In the genomic region with DNA sequence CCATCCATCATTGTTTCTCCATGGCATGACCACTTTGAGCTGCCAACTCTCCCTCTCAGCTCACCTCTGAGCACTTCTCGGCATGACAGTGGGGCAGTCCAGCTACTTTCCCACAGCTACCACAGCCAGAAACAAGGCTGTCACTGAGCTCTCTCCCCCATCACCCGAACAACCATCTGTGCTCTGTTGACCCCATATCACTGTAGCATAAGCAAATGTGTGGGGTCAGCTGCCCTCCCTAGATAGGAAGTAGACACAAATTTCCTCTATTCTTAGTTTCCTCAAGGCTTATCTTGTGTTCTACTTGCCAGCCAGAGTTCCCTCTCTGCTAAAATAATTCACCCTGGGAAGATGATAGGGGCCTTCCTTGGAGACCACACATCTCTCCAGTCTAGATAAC, we compare ENCODE assay signal across 23 cellular contexts.
DNase-seq lines count a peak whose midpoint lies in the region; ATAC-seq and TF ChIP-seq lines count a peak whose summit lies in the region.
"Had no signal": no experiment of that assay in that cellular context is flagged by ENCODE, and none has a peak within 500 bp of the region (broad histone marks: within the 10 kb centered on the region; RNA-seq: fewer than 3 reads in every experiment).

No MANE protein-coding gene starts in this region.

- TF ChIP-seq CTCF in foreskin keratinocyte (conservative IDR thresholded peaks at IDR 0.05) = no peak
- no peak for TF ChIP-seq CTCF in type B pancreatic cell (conservative IDR thresholded peaks at IDR 0.05)
- TF ChIP-seq CTCF in upper lobe of left lung (IDR thresholded peaks at IDR 0.05) = no peak

- TF ChIP-seq POLR2A in upper lobe of left lung (IDR thresholded peaks at IDR 0.05) = no peak

- no peak for TF ChIP-seq EP300 in upper lobe of left lung (IDR thresholded peaks at IDR 0.05)

- H3K27ac ChIP-seq in SK-N-MC (peak overlapping the region; percentile 71), foreskin keratinocyte (no peak overlapping the region), upper lobe of left lung (no peak overlapping the region)
- H3K27ac ChIP-seq: lower lobe of right lung, parathyroid adenoma, sigmoid colon had no signal

- H3K9me3 Mint-ChIP-seq in stimulated activated naive CD8-positive, alpha-beta T cell treated with anti-CD3 and anti-CD28 coated beads, Interleukin-15, Interleukin-2, amounts not matched to agents 100 ng/mL and 50 ng/mL, for 24 hours = no peaks in the 10 kb centered on the region
- no peaks in the 10 kb centered on the region for H3K9me3 Mint-ChIP-seq in stimulated activated naive CD8-positive, alpha-beta T cell treated with anti-CD3 and anti-CD28 coated beads, Interleukin-15, amount 100 ng/mL, for 72 hours
- H3K9me3 Mint-ChIP-seq in type B pancreatic cell = peaks cover 8% of the 10 kb centered on the region
- H3K9me3 Mint-ChIP-seq in activated T-cell treated with anti-CD3 and anti-CD28 coated beads, Interleukin-2, amount 50 U/mL, for 24 hours = no peaks in the 10 kb centered on the region
- H3K9me3 Mint-ChIP-seq: activated T-helper 1 cell treated with anti-CD3 and anti-CD28 coated beads, Interleukin-12 subunit alpha, Interleukin-12 subunit beta, Interleukin-2, Interleukin-4 antibody, amounts not matched to agents 30 ng/mL and 10 ng/mL and 1 ng/mL, durations not matched to agents 14 hours and 24 hours and 36 hours; endodermal cell; natural killer cell; T-helper 2 cell treated with Interferon-gamma antibody and Interleukin-4, amounts not matched to agents 5 μg/mL and 100 μg/mL, for 36 hours had no signal

- H3K36me3 ChIP-seq in SK-N-MC (ENCODE audit: insufficient read depth, low read length) = no peaks in the 10 kb centered on the region
- H3K36me3 ChIP-seq in upper lobe of left lung = no peaks in the 10 kb centered on the region
- H3K36me3 ChIP-seq: lower lobe of right lung, Peyer's patch, sigmoid colon had no signal

- H3K4me3 Mint-ChIP-seq in stimulated activated naive CD8-positive, alpha-beta T cell treated with anti-CD3 and anti-CD28 coated beads, Interleukin-15, Interleukin-2, amounts not matched to agents 100 ng/mL and 50 ng/mL, for 24 hours = no peak overlapping the region
- H3K4me3 Mint-ChIP-seq in stimulated activated naive CD8-positive, alpha-beta T cell treated with anti-CD3 and anti-CD28 coated beads, Interleukin-15, amount 100 ng/mL, for 72 hours = no peak overlapping the region
- H3K4me3 Mint-ChIP-seq in type B pancreatic cell = no peak overlapping the region
- H3K4me3 Mint-ChIP-seq in activated T-cell treated with anti-CD3 and anti-CD28 coated beads, Interleukin-2, amount 50 U/mL, for 24 hours = no peak overlapping the region
- H3K4me3 Mint-ChIP-seq: activated naive CD8-positive, alpha-beta T cell; activated T-helper 1 cell treated with anti-CD3 and anti-CD28 coated beads, Interleukin-12 subunit alpha, Interleukin-12 subunit beta, Interleukin-2, Interleukin-4 antibody, amounts not matched to agents 30 ng/mL and 10 ng/mL and 1 ng/mL, durations not matched to agents 14 hours and 24 hours and 36 hours; CD4-positive, CD25-positive, alpha-beta regulatory T cell; endodermal cell; natural killer cell; T-helper 2 cell treated with Interferon-gamma antibody and Interleukin-4, amounts not matched to agents 5 μg/mL and 100 μg/mL, for 36 hours had no signal

- DNase-seq in stimulated activated naive CD8-positive, alpha-beta T cell treated with anti-CD3 and anti-CD28 coated beads, Interleukin-15, amount 100 ng/mL, for 72 hours = no peak
- no peak for DNase-seq in SK-N-MC (ENCODE audit: low read depth, low spot score)
- peak in 1 of 2 donors; percentile 10 for DNase-seq in foreskin keratinocyte
- DNase-seq in type B pancreatic cell (ENCODE audit: extremely low spot score, unreplicated experiment) = no peak
- DNase-seq in upper lobe of left lung = no peak
- no peak for DNase-seq in COR-L47 (lab: John Stamatoyannopoulos, UW)
- DNase-seq in activated T-cell treated with anti-CD3 and anti-CD28 coated beads, Interleukin-2, amount 50 U/mL, for 24 hours = no peak
- DNase-seq: activated CD4-positive, CD25-positive, alpha-beta regulatory T cell treated with anti-CD3 and anti-CD28 coated beads, Interleukin-2, amount 50 U/mL, for 72 hours; CD4-positive, CD25-positive, alpha-beta regulatory T cell; DMS79; endodermal cell; hippocampal formation; islet precursor cell; lower lobe of right lung; natural killer cell; NCI-H748 treated with DMSO at 0.1 percent for 48 hours; sigmoid colon had no signal

- ATAC-seq in stimulated activated naive CD8-positive, alpha-beta T cell treated with anti-CD3 and anti-CD28 coated beads, Interleukin-15, amount 100 ng/mL, for 72 hours = no peak
- peak; percentile 20 for ATAC-seq in foreskin keratinocyte
- ATAC-seq in upper lobe of left lung (ENCODE audit: low FRiP score in 2 of 2) = no peak
- ATAC-seq: lower lobe of right lung, natural killer cell had no signal

- H3K9me3 ChIP-seq in SK-N-MC (ENCODE audit: low read depth, low read length) (no peaks in the 10 kb centered on the region; the same call in 1 of the 2 replicates), upper lobe of left lung (no peaks in the 10 kb centered on the region)
- H3K9me3 ChIP-seq: lower lobe of right lung, Peyer's patch, sigmoid colon had no signal

- 55 to 72% methylated on average over 2 of the region's 2 CpGs for WGBS in upper lobe of left lung, 2 donors

- H3K27ac Mint-ChIP-seq in stimulated activated naive CD8-positive, alpha-beta T cell treated with anti-CD3 and anti-CD28 coated beads, Interleukin-15, Interleukin-2, amounts not matched to agents 100 ng/mL and 50 ng/mL, for 24 hours = peak overlapping the region; percentile 7
- H3K27ac Mint-ChIP-seq in stimulated activated naive CD8-positive, alpha-beta T cell treated with anti-CD3 and anti-CD28 coated beads, Interleukin-15, amount 100 ng/mL, for 72 hours = no peak overlapping the region
- H3K27ac Mint-ChIP-seq in type B pancreatic cell = peak overlapping the region; percentile 83
- H3K27ac Mint-ChIP-seq in activated T-cell treated with anti-CD3 and anti-CD28 coated beads, Interleukin-2, amount 50 U/mL, for 24 hours = no peak overlapping the region
- H3K27ac Mint-ChIP-seq: activated T-helper 1 cell treated with anti-CD3 and anti-CD28 coated beads, Interleukin-12 subunit alpha, Interleukin-12 subunit beta, Interleukin-2, Interleukin-4 antibody, amounts not matched to agents 30 ng/mL and 10 ng/mL and 1 ng/mL, durations not matched to agents 14 hours and 24 hours and 36 hours; CD4-positive, CD25-positive, alpha-beta regulatory T cell; endodermal cell; natural killer cell; T-helper 2 cell treated with Interferon-gamma antibody and Interleukin-4, amounts not matched to agents 5 μg/mL and 100 μg/mL, for 36 hours had no signal

- H3K4me1 ChIP-seq in foreskin keratinocyte (peaks cover 30% of the 10 kb centered on the region), upper lobe of left lung (peaks cover 9 to 22% (median 12%) of the 10 kb centered on the region in 4 donors)
- H3K4me1 ChIP-seq: parathyroid adenoma had no signal

- H3K27me3 ChIP-seq in foreskin keratinocyte (no peaks in the 10 kb centered on the region), upper lobe of left lung (no peaks in the 10 kb centered on the region)
- H3K27me3 ChIP-seq: Peyer's patch, sigmoid colon had no signal

- no peaks in the 10 kb centered on the region for H3K36me3 Mint-ChIP-seq in stimulated activated naive CD8-positive, alpha-beta T cell treated with anti-CD3 and anti-CD28 coated beads, Interleukin-15, Interleukin-2, amounts not matched to agents 100 ng/mL and 50 ng/mL, for 24 hours (ENCODE audit: low read depth)
- no peaks in the 10 kb centered on the region for H3K36me3 Mint-ChIP-seq in type B pancreatic cell
- H3K36me3 Mint-ChIP-seq in activated T-cell treated with anti-CD3 and anti-CD28 coated beads, Interleukin-2, amount 50 U/mL, for 24 hours (ENCODE audit: low read depth) = no peaks in the 10 kb centered on the region
- H3K36me3 Mint-ChIP-seq: CD4-positive, CD25-positive, alpha-beta regulatory T cell; natural killer cell had no signal

- H3K4me3 ChIP-seq in SK-N-MC = no peak overlapping the region
- no peak overlapping the region for H3K4me3 ChIP-seq in upper lobe of left lung
- H3K4me3 ChIP-seq: lower lobe of right lung, Peyer's patch, sigmoid colon had no signal

- H3K4me1 Mint-ChIP-seq in stimulated activated naive CD8-positive, alpha-beta T cell treated with anti-CD3 and anti-CD28 coated beads, Interleukin-15, Interleukin-2, amounts not matched to agents 100 ng/mL and 50 ng/mL, for 24 hours (ENCODE audit: low read depth) = peaks cover 38% of the 10 kb centered on the region
- H3K4me1 Mint-ChIP-seq in stimulated activated naive CD8-positive, alpha-beta T cell treated with anti-CD3 and anti-CD28 coated beads, Interleukin-15, amount 100 ng/mL, for 72 hours = peaks cover 30% of the 10 kb centered on the region
- H3K4me1 Mint-ChIP-seq in type B pancreatic cell (ENCODE audit: unreplicated experiment) = peaks cover 25% of the 10 kb centered on the region
- H3K4me1 Mint-ChIP-seq in activated T-cell treated with anti-CD3 and anti-CD28 coated beads, Interleukin-2, amount 50 U/mL, for 24 hours (ENCODE audit: low read depth) = peaks cover 20% of the 10 kb centered on the region
- H3K4me1 Mint-ChIP-seq: CD4-positive, CD25-positive, alpha-beta regulatory T cell; natural killer cell had no signal

- no peak overlapping the region for H3K9ac ChIP-seq in SK-N-MC (ENCODE audit: insufficient read length)
- H3K9ac ChIP-seq: parathyroid adenoma had no signal

- H3K27me3 Mint-ChIP-seq in stimulated activated naive CD8-positive, alpha-beta T cell treated with anti-CD3 and anti-CD28 coated beads, Interleukin-15, Interleukin-2, amounts not matched to agents 100 ng/mL and 50 ng/mL, for 24 hours = no peaks in the 10 kb centered on the region
- no peaks in the 10 kb centered on the region for H3K27me3 Mint-ChIP-seq in stimulated activated naive CD8-positive, alpha-beta T cell treated with anti-CD3 and anti-CD28 coated beads, Interleukin-15, amount 100 ng/mL, for 72 hours
- H3K27me3 Mint-ChIP-seq in type B pancreatic cell = no peaks in the 10 kb centered on the region
- H3K27me3 Mint-ChIP-seq in activated T-cell treated with anti-CD3 and anti-CD28 coated beads, Interleukin-2, amount 50 U/mL, for 24 hours = no peaks in the 10 kb centered on the region
- H3K27me3 Mint-ChIP-seq: activated naive CD8-positive, alpha-beta T cell; CD4-positive, CD25-positive, alpha-beta regulatory T cell had no signal

Comparison
In these comparisons a context has a peak if more than half of its experiments do, and no peak if none do; other contexts are left out.
1. H3K27ac Mint-ChIP-seq: peak in stimulated activated naive CD8-positive, alpha-beta T cell treated with anti-CD3 and anti-CD28 coated beads, Interleukin-15, Interleukin-2, amounts not matched to agents 100 ng/mL and 50 ng/mL, for 24 hours (single experiment) and type B pancreatic cell (single experiment); none in stimulated activated naive CD8-positive, alpha-beta T cell treated with anti-CD3 and anti-CD28 coated beads, Interleukin-15, amount 100 ng/mL, for 72 hours (0 of 2) and activated T-cell treated with anti-CD3 and anti-CD28 coated beads, Interleukin-2, amount 50 U/mL, for 24 hours (single experiment).